ENCODE assay signal across 28 cellular contexts in genomic region chr7:46150721-46151120, GRCh38.
"Had no signal": no experiment of that assay in that cellular context is flagged by ENCODE, and none has a peak within 500 bp of the region (broad histone marks: within the 10 kb centered on the region; RNA-seq: fewer than 3 reads in every experiment).

No MANE protein-coding gene starts in this region.

- DNase-seq: activated CD4-positive, alpha-beta T cell treated with anti-CD3 and anti-CD28 coated beads for 4 hours; activated CD4-positive, alpha-beta T cell treated with anti-CD3 and anti-CD28 coated beads, Interleukin-2, amount 50 U/mL, for 4 hours; activated naive CD4-positive, alpha-beta T cell; activated T-cell treated with anti-CD3 and anti-CD28 coated beads for 4 hours; activated T-cell treated with anti-CD3 and anti-CD28 coated beads, Interleukin-2, amount 50 U/mL, for 72 hours; aorta; cortex of kidney; effector memory CD8-positive, alpha-beta T cell; erythroblast; head of caudate nucleus; hypothalamus; immature natural killer cell; lower lobe of right lung; mesendoderm; naive B cell; nephron progenitor cell; pancreas; sigmoid colon; stimulated activated CD4-positive, alpha-beta T cell treated with anti-CD3 and anti-CD28 coated beads, Interleukin-2, amount 100 ng/mL, for 24 hours; stimulated activated naive B cell treated with anti-CD40 and anti-IgM and Interleukin-4, amounts not matched to agents 10 μg/mL and 1 μg/mL and 100 μg/mL, for 72 hours; stomach; tibial artery had no signal

- H3K4me1 ChIP-seq: lower lobe of right lung, pancreas, prostate gland, stomach, suprapubic skin had no signal

- H3K4me3 ChIP-seq: lower lobe of right lung, pancreas, prostate gland, sigmoid colon, smooth muscle cell, stomach, suprapubic skin, tibial artery had no signal

- H3K4me2 ChIP-seq: smooth muscle cell had no signal

- H3K27ac ChIP-seq: lower lobe of right lung, neutrophil, pancreas, prostate gland, sigmoid colon, stomach, suprapubic skin, tibial artery had no signal

- H3K36me3 ChIP-seq: lower lobe of right lung, neutrophil, pancreas, prostate gland, sigmoid colon, stomach, suprapubic skin, tibial artery had no signal

- H3K9me3 ChIP-seq: lower lobe of right lung, neutrophil, pancreas, prostate gland, sigmoid colon, stomach, suprapubic skin, tibial artery had no signal

- H3K27me3 ChIP-seq: neutrophil, pancreas, sigmoid colon, stomach, suprapubic skin, tibial artery had no signal

- ATAC-seq: activated naive CD4-positive, alpha-beta T cell treated with anti-CD3 and anti-CD28 coated beads, Interleukin-2, amount 50 U/mL, for 72 hours; activated T-cell treated with anti-CD3 and anti-CD28 coated beads, Interleukin-2, amount 50 U/mL, for 72 hours; effector memory CD8-positive, alpha-beta T cell; left lobe of liver; lower lobe of right lung; pancreas; stimulated activated naive B cell treated with anti-CD40 and anti-IgM and Interleukin-4, amounts not matched to agents 10 μg/mL and 1 μg/mL and 100 μg/mL, for 72 hours had no signal
